ENCODE assay signal across 12 cellular contexts in genomic region chr12:121131941-121132341, GRCh38. TPM values are rescaled to one million over a fixed set of nuclear protein-coding genes. Genes with fewer than 3 reads are reported as not detected.
DNase-seq lines count a peak whose midpoint lies in the region; ATAC-seq and TF ChIP-seq lines count a peak whose summit lies in the region.
"Had no signal": no experiment of that assay in that cellular context is flagged by ENCODE, and none has a peak within 500 bp of the region (broad histone marks: within the 10 kb centered on the region; RNA-seq: fewer than 3 reads in every experiment).

No MANE protein-coding gene starts in this region.

- H3K36me3 Mint-ChIP-seq in central memory CD8-positive, alpha-beta T cell (ENCODE audit: insufficient read depth), result peaks cover 8% of the 10 kb centered on the region
- H3K36me3 Mint-ChIP-seq in naive thymus-derived CD4-positive, alpha-beta T cell, result peaks cover 0 to 16% (median 0%) of the 10 kb centered on the region in 5 donors

- H3K27me3 ChIP-seq in left ventricle myocardium inferior (ENCODE audit: low read depth), result no peaks in the 10 kb centered on the region
- H3K27me3 ChIP-seq in naive thymus-derived CD4-positive, alpha-beta T cell (ENCODE audit: control insufficient read depth in 2 of 2, insufficient read depth in 2 of 2, low read length in 2 of 2), result no peaks in the 10 kb centered on the region
- H3K27me3 ChIP-seq in foreskin keratinocyte, result no peaks in the 10 kb centered on the region
- H3K27me3 ChIP-seq: SJSA1 had no signal

- H3K27ac Mint-ChIP-seq in central memory CD8-positive, alpha-beta T cell (ENCODE audit: low read depth), result peak overlapping the region; percentile 72
- peak overlapping the region in 4 of 9 donors; percentile 59 to 93 (median 90) for H3K27ac Mint-ChIP-seq in naive thymus-derived CD4-positive, alpha-beta T cell

- H3K4me1 ChIP-seq in left ventricle myocardium inferior (peaks cover 56% of the 10 kb centered on the region), foreskin keratinocyte (peaks cover 4% of the 10 kb centered on the region)
- H3K4me1 ChIP-seq in naive thymus-derived CD4-positive, alpha-beta T cell (ENCODE audit: control insufficient read depth in 2 of 2, insufficient read depth in 2 of 2, low read length in 2 of 2), result peaks cover 32 to 42% of the 10 kb centered on the region in 2 donors

- CTCF ChIA-PET in naive thymus-derived CD4-positive, alpha-beta T cell (lab: Charles Lee), result interaction anchor here (0.5 to 1.5 kb wide), 3 partner anchors 23 to 136 kb away, joined by 3 read pairs; no protein-coding TSS in a partner anchor
- CTCF ChIA-PET in GM10248 (lab: Yijun Ruan, JAX), result interaction anchor here (0.8 to 1.4 kb wide), 6 partner anchors 10 to 36 kb away, joined by 3 to 5 read pairs (median 4); no protein-coding TSS in a partner anchor

- peaks cover 67% of the 10 kb centered on the region for H3K4me1 Mint-ChIP-seq in central memory CD8-positive, alpha-beta T cell
- peaks cover 47 to 79% (median 74%) of the 10 kb centered on the region in 7 donors for H3K4me1 Mint-ChIP-seq in naive thymus-derived CD4-positive, alpha-beta T cell

- H3K27ac ChIP-seq in left ventricle myocardium inferior (replicated peaks) (peak overlapping the region; percentile 88), foreskin keratinocyte (no peak overlapping the region)
- no peak overlapping the region for H3K27ac ChIP-seq in naive thymus-derived CD4-positive, alpha-beta T cell (ENCODE audit: low read depth, low read length)
- H3K27ac ChIP-seq: SJSA1 had no signal

- no peaks in the 10 kb centered on the region for H3K27me3 Mint-ChIP-seq in central memory CD8-positive, alpha-beta T cell
- H3K27me3 Mint-ChIP-seq in naive thymus-derived CD4-positive, alpha-beta T cell, result no peaks in the 10 kb centered on the region

- POLR2A ChIA-PET in naive thymus-derived CD4-positive, alpha-beta T cell (lab: Charles Lee), result interaction anchor here (0.6 to 0.9 kb wide), 2 partner anchors 79 to 829 kb away, joined by 3 to 4 read pairs; no protein-coding TSS in a partner anchor
- POLR2A ChIA-PET in GM10248 (lab: Yijun Ruan, JAX), result no interaction called here

- DNase-seq in left ventricle myocardium inferior (no peak), Right ventricle myocardium inferior (ENCODE audit: missing footprints) (no peak), Kasumi-1 (lab: John Stamatoyannopoulos, UW) (no peak), GM10248 (ENCODE audit: extremely low spot score) (no peak), foreskin keratinocyte (no peak)
- no peak for DNase-seq in central memory CD8-positive, alpha-beta T cell (ENCODE audit: low spot score in 2 of 2)
- no peak for DNase-seq in naive thymus-derived CD4-positive, alpha-beta T cell
- DNase-seq: cortex of kidney, NCI-H1694 had no signal

- TF ChIP-seq CTCF in left ventricle myocardium inferior (IDR thresholded peaks at IDR 0.05; ENCODE audit: borderline replicate concordance) (no peak), GM10248 (IDR thresholded peaks at IDR 0.05; ENCODE audit: control extremely low read depth, extremely low read depth, low read depth, missing control alignments) (no peak), foreskin keratinocyte (conservative IDR thresholded peaks at IDR 0.05) (no peak)

- no peaks in the 10 kb centered on the region for H3K9me3 ChIP-seq in left ventricle myocardium inferior (replicated peaks)
- no peaks in the 10 kb centered on the region for H3K9me3 ChIP-seq in naive thymus-derived CD4-positive, alpha-beta T cell (ENCODE audit: control insufficient read depth in 2 of 3, low read length in 3 of 3)
- H3K9me3 ChIP-seq: SJSA1 had no signal

- no peaks in the 10 kb centered on the region for H3K9me3 Mint-ChIP-seq in central memory CD8-positive, alpha-beta T cell
- peaks cover 0 to 5% (median 0%) of the 10 kb centered on the region in 11 donors for H3K9me3 Mint-ChIP-seq in naive thymus-derived CD4-positive, alpha-beta T cell
- H3K9me3 Mint-ChIP-seq: neural crest cell had no signal

- peak overlapping the region; percentile 83 for H3K4me3 Mint-ChIP-seq in central memory CD8-positive, alpha-beta T cell
- peak overlapping the region in 9 of 10 donors; percentile 3 to 92 (median 43) for H3K4me3 Mint-ChIP-seq in naive thymus-derived CD4-positive, alpha-beta T cell
- H3K4me3 Mint-ChIP-seq: neural crest cell had no signal

- intact Hi-C loops in left ventricle myocardium inferior (cut with micrococcal nuclease), result no loop called here
- intact Hi-C loops in Right ventricle myocardium inferior (cut with DNase I), result no loop called here
- intact Hi-C loops in naive thymus-derived CD4-positive, alpha-beta T cell (cut with micrococcal nuclease), result no loop called here

- no peaks in the 10 kb centered on the region for H3K36me3 ChIP-seq in left ventricle myocardium inferior
- H3K36me3 ChIP-seq in naive thymus-derived CD4-positive, alpha-beta T cell (ENCODE audit: control insufficient read depth in 2 of 3, insufficient read depth in 3 of 3, low read length in 3 of 3), result no peaks in the 10 kb centered on the region
- H3K36me3 ChIP-seq: SJSA1 had no signal

- ATAC-seq in Right ventricle myocardium inferior, result no peak
- ATAC-seq in central memory CD8-positive, alpha-beta T cell (replicated peaks; ENCODE audit: extremely low read depth, poor library complexity, severe bottlenecking), result no peak
- no peak for ATAC-seq in naive thymus-derived CD4-positive, alpha-beta T cell
- ATAC-seq in HG03159 (IDR thresholded peaks at IDR 0.05; ENCODE audit: unreplicated experiment), result no peak
- ATAC-seq in foreskin keratinocyte, result no peak

- H3K4me3 ChIP-seq in left ventricle myocardium inferior, result no peak overlapping the region
- H3K4me3 ChIP-seq in naive thymus-derived CD4-positive, alpha-beta T cell (ENCODE audit: low read length), result no peak overlapping the region

RNA-seq across cellular contexts. Expression of gene P2RX7, which starts 0.7 kb away (rescaled TPM):
- total RNA-seq in left ventricle myocardium inferior, result 1.6 TPM
- total RNA-seq in Right ventricle myocardium inferior, result 2.0 TPM
- 10 to 100 TPM in 1 of 5 experiments, 1 to 10 TPM in 4; 4.1 to 14.7 (median 6.3) TPM for total RNA-seq in naive thymus-derived CD4-positive, alpha-beta T cell
- 1 to 10 TPM; 2.0 to 5.1 TPM for polyA plus RNA-seq in naive thymus-derived CD4-positive, alpha-beta T cell
- 0.10 and 0.28 TPM in 2 replicates for total RNA-seq in foreskin keratinocyte
- polyA plus RNA-seq in foreskin keratinocyte, result 0.04 TPM in 2 replicates
